9 cellular contexts compared by ENCODE assay signal in genomic region chr19:12485571-12485970, GRCh38. TPM values are rescaled to one million over a fixed set of nuclear protein-coding genes. Genes with fewer than 3 reads are reported as not detected.
DNase-seq lines count a peak whose midpoint lies in the region; ATAC-seq and TF ChIP-seq lines count a peak whose summit lies in the region.
"Had no signal": no experiment of that assay in that cellular context is flagged by ENCODE, and none has a peak within 500 bp of the region (broad histone marks: within the 10 kb centered on the region; RNA-seq: fewer than 3 reads in every experiment).

No MANE protein-coding gene starts in this region.

- no peaks in the 10 kb centered on the region for H3K27me3 ChIP-seq in hepatocyte

- peaks cover 3% of the 10 kb centered on the region for H4K20me1 ChIP-seq in hepatocyte (ENCODE audit: insufficient read depth, poor library complexity, severe bottlenecking)

- H3K4me3 Mint-ChIP-seq in activated T-cell treated with anti-CD3 and anti-CD28 coated beads, Interleukin-2, amount 50 U/mL, for 4 hours = peak overlapping the region; percentile 92
- peak overlapping the region; percentile 89 for H3K4me3 Mint-ChIP-seq in WTC11
- peak overlapping the region; percentile 88 for H3K4me3 Mint-ChIP-seq in stimulated activated effector memory CD8-positive, alpha-beta T cell treated with anti-CD3 and anti-CD28 coated beads, Interleukin-12 subunit alpha, Interleukin-12 subunit beta, amount 100 ng/mL, for 72 hours

- no peak overlapping the region for H3K4me3 ChIP-seq in hepatocyte

- peak overlapping the region; percentile 92 for H3K27ac ChIP-seq in hepatocyte

- no peaks in the 10 kb centered on the region for H3K9me3 Mint-ChIP-seq in activated T-cell treated with anti-CD3 and anti-CD28 coated beads, Interleukin-2, amount 50 U/mL, for 4 hours
- H3K9me3 Mint-ChIP-seq in WTC11 = no peaks in the 10 kb centered on the region
- H3K9me3 Mint-ChIP-seq in stimulated activated effector memory CD8-positive, alpha-beta T cell treated with anti-CD3 and anti-CD28 coated beads, Interleukin-12 subunit alpha, Interleukin-12 subunit beta, amount 100 ng/mL, for 72 hours = no peaks in the 10 kb centered on the region

- DNase-seq in activated T-cell treated with anti-CD3 and anti-CD28 coated beads, Interleukin-2, amount 50 U/mL, for 4 hours = no peak
- DNase-seq in activated T-cell treated with anti-CD3 and anti-CD28 coated beads, Interleukin-2, amount 50 U/mL, for 48 hours = no peak
- no peak for DNase-seq in WTC11 (ENCODE audit: low spot score)
- no peak for DNase-seq in hepatocyte (ENCODE audit: low spot score)
- DNase-seq in stimulated activated effector memory CD8-positive, alpha-beta T cell treated with anti-CD3 and anti-CD28 coated beads, Interleukin-12 subunit alpha, Interleukin-12 subunit beta, amount 100 ng/mL, for 72 hours (ENCODE audit: low spot score in 2 of 2) = no peak
- no peak for DNase-seq in Right ventricle myocardium superior
- DNase-seq: NCI-H226 had no signal

- H3K36me3 Mint-ChIP-seq in activated T-cell treated with anti-CD3 and anti-CD28 coated beads, Interleukin-2, amount 50 U/mL, for 4 hours (ENCODE audit: insufficient read depth) = no peaks in the 10 kb centered on the region
- H3K36me3 Mint-ChIP-seq in WTC11 = no peaks in the 10 kb centered on the region
- H3K36me3 Mint-ChIP-seq in stimulated activated effector memory CD8-positive, alpha-beta T cell treated with anti-CD3 and anti-CD28 coated beads, Interleukin-12 subunit alpha, Interleukin-12 subunit beta, amount 100 ng/mL, for 72 hours = no peaks in the 10 kb centered on the region

- no peaks in the 10 kb centered on the region for H3K9me2 ChIP-seq in hepatocyte (replicated peaks; ENCODE audit: insufficient read depth)

- no peak for ATAC-seq in activated T-cell treated with anti-CD3 and anti-CD28 coated beads, Interleukin-2, amount 50 U/mL, for 4 hours
- no peak for ATAC-seq in WTC11
- ATAC-seq in stimulated activated effector memory CD8-positive, alpha-beta T cell treated with anti-CD3 and anti-CD28 coated beads, Interleukin-12 subunit alpha, Interleukin-12 subunit beta, amount 100 ng/mL, for 72 hours = no peak
- ATAC-seq in HG03139 (IDR thresholded peaks at IDR 0.05; ENCODE audit: unreplicated experiment) = no peak
- no peak for ATAC-seq in Right ventricle myocardium superior (ENCODE audit: poor library complexity)
- no peak for ATAC-seq in HG02981 (IDR thresholded peaks at IDR 0.05; ENCODE audit: unreplicated experiment)

- H2AFZ ChIP-seq in hepatocyte = peak overlapping the region; percentile 95

- H3K4me1 ChIP-seq in hepatocyte (ENCODE audit: insufficient read depth) = peaks cover 6% of the 10 kb centered on the region

- CTCF ChIA-PET in WTC11 (lab: Charles Lee) = interaction anchor here (0.6 kb wide), 1 partner anchor 272 kb away, joined by 3 read pairs; no protein-coding TSS in a partner anchor

- TF ChIP-seq CTCF in WTC11 (IDR thresholded peaks at IDR 0.05) (no peak), hepatocyte (IDR thresholded peaks at IDR 0.05; ENCODE audit: poor library complexity) (no peak)

- H3K4me1 Mint-ChIP-seq in activated T-cell treated with anti-CD3 and anti-CD28 coated beads, Interleukin-2, amount 50 U/mL, for 4 hours (ENCODE audit: low read depth) = peaks cover 26% of the 10 kb centered on the region
- H3K4me1 Mint-ChIP-seq in WTC11 = peaks cover 16% of the 10 kb centered on the region
- peaks cover 21% of the 10 kb centered on the region for H3K4me1 Mint-ChIP-seq in stimulated activated effector memory CD8-positive, alpha-beta T cell treated with anti-CD3 and anti-CD28 coated beads, Interleukin-12 subunit alpha, Interleukin-12 subunit beta, amount 100 ng/mL, for 72 hours

- no peaks in the 10 kb centered on the region for H3K9me3 ChIP-seq in hepatocyte (ENCODE audit: low read depth)

- no peaks in the 10 kb centered on the region for H3K27me3 Mint-ChIP-seq in activated T-cell treated with anti-CD3 and anti-CD28 coated beads, Interleukin-2, amount 50 U/mL, for 4 hours (ENCODE audit: low read depth)
- H3K27me3 Mint-ChIP-seq in WTC11 (ENCODE audit: low read depth) = peaks cover 14% of the 10 kb centered on the region

- H3K27ac Mint-ChIP-seq in WTC11 = no peak overlapping the region; the same call in 1 of the 2 replicates
- H3K27ac Mint-ChIP-seq in stimulated activated effector memory CD8-positive, alpha-beta T cell treated with anti-CD3 and anti-CD28 coated beads, Interleukin-12 subunit alpha, Interleukin-12 subunit beta, amount 100 ng/mL, for 72 hours = no peak overlapping the region

- WGBS in hepatocyte (ENCODE audit: low lambda C conversion rate, missing lambda C conversion rate) = 71% methylated on average over 3 of the region's 3 CpGs

- POLR2A ChIA-PET in WTC11 (lab: Charles Lee) = no interaction called here

- peaks cover 37% of the 10 kb centered on the region for H3K79me2 ChIP-seq in hepatocyte

- peak overlapping the region; percentile 84 for H3K4me2 ChIP-seq in hepatocyte

- intact Hi-C loops in Right ventricle myocardium superior (cut with DNase I) = no loop called here

- no peaks in the 10 kb centered on the region for H3K36me3 ChIP-seq in hepatocyte (replicated peaks; ENCODE audit: insufficient read depth, low read depth)

TF ChIP-seq in WTC11, 78 proteins besides CTCF, POLR2A, EP300 and RAD21:
- TF ChIP-seq ZNF121 (CRISPR knock-in tag; IDR thresholded peaks at IDR 0.05) (no peak), RORB (CRISPR knock-in tag; IDR thresholded peaks at IDR 0.05) (no peak), SP1 (CRISPR knock-in tag; conservative IDR thresholded peaks at IDR 0.05) (no peak), MLX (CRISPR knock-in tag; IDR thresholded peaks at IDR 0.05) (no peak)
- TF ChIP-seq, protein P1, sequence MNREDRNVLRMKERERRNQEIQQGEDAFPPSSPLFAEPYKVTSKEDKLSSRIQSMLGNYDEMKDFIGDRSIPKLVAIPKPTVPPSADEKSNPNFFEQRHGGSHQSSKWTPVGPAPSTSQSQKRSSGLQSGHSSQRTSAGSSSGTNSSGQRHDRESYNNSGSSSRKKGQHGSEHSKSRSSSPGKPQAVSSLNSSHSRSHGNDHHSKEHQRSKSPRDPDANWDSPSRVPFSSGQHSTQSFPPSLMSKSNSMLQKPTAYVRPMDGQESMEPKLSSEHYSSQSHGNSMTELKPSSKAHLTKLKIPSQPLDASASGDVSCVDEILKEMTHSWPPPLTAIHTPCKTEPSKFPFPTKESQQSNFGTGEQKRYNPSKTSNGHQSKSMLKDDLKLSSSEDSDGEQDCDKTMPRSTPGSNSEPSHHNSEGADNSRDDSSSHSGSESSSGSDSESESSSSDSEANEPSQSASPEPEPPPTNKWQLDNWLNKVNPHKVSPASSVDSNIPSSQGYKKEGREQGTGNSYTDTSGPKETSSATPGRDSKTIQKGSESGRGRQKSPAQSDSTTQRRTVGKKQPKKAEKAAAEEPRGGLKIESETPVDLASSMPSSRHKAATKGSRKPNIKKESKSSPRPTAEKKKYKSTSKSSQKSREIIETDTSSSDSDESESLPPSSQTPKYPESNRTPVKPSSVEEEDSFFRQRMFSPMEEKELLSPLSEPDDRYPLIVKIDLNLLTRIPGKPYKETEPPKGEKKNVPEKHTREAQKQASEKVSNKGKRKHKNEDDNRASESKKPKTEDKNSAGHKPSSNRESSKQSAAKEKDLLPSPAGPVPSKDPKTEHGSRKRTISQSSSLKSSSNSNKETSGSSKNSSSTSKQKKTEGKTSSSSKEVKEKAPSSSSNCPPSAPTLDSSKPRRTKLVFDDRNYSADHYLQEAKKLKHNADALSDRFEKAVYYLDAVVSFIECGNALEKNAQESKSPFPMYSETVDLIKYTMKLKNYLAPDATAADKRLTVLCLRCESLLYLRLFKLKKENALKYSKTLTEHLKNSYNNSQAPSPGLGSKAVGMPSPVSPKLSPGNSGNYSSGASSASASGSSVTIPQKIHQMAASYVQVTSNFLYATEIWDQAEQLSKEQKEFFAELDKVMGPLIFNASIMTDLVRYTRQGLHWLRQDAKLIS (CRISPR knock-in tag; IDR thresholded peaks at IDR 0.05; ENCODE audit: borderline replicate concordance) = no peak

RNA-seq across cellular contexts. Expression of gene ZNF709, which starts 1.0 kb away (rescaled TPM):
- 1 to 10 TPM in 1 of 3 donors, under 1 TPM in 2; 0.58 to 1.4 (median 0.87) TPM for total RNA-seq in activated T-cell treated with anti-CD3 and anti-CD28 coated beads, Interleukin-2, amount 50 U/mL, for 4 hours
- total RNA-seq in WTC11 (2021) = 3.0 to 3.8 TPM (median 3.4 TPM) in 3 replicates
- 2.2 and 4.0 TPM in 2 replicates for total RNA-seq in hepatocyte
- polyA plus RNA-seq in hepatocyte = 0.63 and 1.0 TPM in 2 replicates
- 1.4 TPM for total RNA-seq in Right ventricle myocardium superior

RNA-seq across cellular contexts. Expression of gene ZNF443, which starts 44.8 kb away (rescaled TPM):
- 1 to 10 TPM; 2.2 to 2.4 (median 2.3) TPM for total RNA-seq in activated T-cell treated with anti-CD3 and anti-CD28 coated beads, Interleukin-2, amount 50 U/mL, for 4 hours
- 7.0 to 8.0 TPM (median 7.1 TPM) in 3 replicates for total RNA-seq in WTC11 (2021)
- 6.0 and 7.5 TPM in 2 replicates for total RNA-seq in hepatocyte
- polyA plus RNA-seq in hepatocyte = 1.9 and 3.2 TPM in 2 replicates
- total RNA-seq in Right ventricle myocardium superior = 1.6 TPM
